ENCODE assay signal across 1 cellular context in genomic region chr11:73579641-73580434, GRCh38.
TF ChIP-seq lines count a peak whose summit lies in the region.

No MANE protein-coding gene starts in this region.

TF ChIP-seq in IMR-90, 13 proteins besides CTCF, POLR2A, EP300 and RAD21:
- TF ChIP-seq CEBPB (IDR thresholded peaks at IDR 0.05; ENCODE audit: low read depth, low read length) (0 out of 2 replicates have a peak, but pooled peaks have one; percentile 3), MAFK (IDR thresholded peaks at IDR 0.05; ENCODE audit: low read depth, low read length) (no peak)
